2 cellular contexts compared by ENCODE assay signal in genomic region chr2:205161156-205161555, GRCh38.
TF ChIP-seq lines count a peak whose summit lies in the region.

No MANE protein-coding gene starts in this region.

TF ChIP-seq in SK-N-SH treated with all-trans-retinoic acid at 6 μM for 48 hours, 23 proteins besides CTCF, POLR2A, EP300 and RAD21:
- TF ChIP-seq RARB (CRISPR knock-in tag; IDR thresholded peaks at IDR 0.05): no peak
- no peak for TF ChIP-seq ZNF565 (CRISPR knock-in tag; conservative IDR thresholded peaks at IDR 0.05; ENCODE audit: low read depth)
- TF ChIP-seq ZFP3 (CRISPR knock-in tag; IDR thresholded peaks at IDR 0.05): no peak
- TF ChIP-seq ZNF70 (CRISPR knock-in tag; IDR thresholded peaks at IDR 0.05): no peak
- no peak for TF ChIP-seq BACH2 (CRISPR knock-in tag; IDR thresholded peaks at IDR 0.05; ENCODE audit: borderline replicate concordance)
- TF ChIP-seq PPARA (CRISPR knock-in tag; IDR thresholded peaks at IDR 0.05; ENCODE audit: borderline replicate concordance): no peak
- TF ChIP-seq, protein P1, sequence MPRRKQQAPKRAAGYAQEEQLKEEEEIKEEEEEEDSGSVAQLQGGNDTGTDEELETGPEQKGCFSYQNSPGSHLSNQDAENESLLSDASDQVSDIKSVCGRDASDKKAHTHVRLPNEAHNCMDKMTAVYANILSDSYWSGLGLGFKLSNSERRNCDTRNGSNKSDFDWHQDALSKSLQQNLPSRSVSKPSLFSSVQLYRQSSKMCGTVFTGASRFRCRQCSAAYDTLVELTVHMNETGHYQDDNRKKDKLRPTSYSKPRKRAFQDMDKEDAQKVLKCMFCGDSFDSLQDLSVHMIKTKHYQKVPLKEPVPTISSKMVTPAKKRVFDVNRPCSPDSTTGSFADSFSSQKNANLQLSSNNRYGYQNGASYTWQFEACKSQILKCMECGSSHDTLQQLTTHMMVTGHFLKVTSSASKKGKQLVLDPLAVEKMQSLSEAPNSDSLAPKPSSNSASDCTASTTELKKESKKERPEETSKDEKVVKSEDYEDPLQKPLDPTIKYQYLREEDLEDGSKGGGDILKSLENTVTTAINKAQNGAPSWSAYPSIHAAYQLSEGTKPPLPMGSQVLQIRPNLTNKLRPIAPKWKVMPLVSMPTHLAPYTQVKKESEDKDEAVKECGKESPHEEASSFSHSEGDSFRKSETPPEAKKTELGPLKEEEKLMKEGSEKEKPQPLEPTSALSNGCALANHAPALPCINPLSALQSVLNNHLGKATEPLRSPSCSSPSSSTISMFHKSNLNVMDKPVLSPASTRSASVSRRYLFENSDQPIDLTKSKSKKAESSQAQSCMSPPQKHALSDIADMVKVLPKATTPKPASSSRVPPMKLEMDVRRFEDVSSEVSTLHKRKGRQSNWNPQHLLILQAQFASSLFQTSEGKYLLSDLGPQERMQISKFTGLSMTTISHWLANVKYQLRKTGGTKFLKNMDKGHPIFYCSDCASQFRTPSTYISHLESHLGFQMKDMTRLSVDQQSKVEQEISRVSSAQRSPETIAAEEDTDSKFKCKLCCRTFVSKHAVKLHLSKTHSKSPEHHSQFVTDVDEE (CRISPR knock-in tag; IDR thresholded peaks at IDR 0.05): no peak
- no peak for TF ChIP-seq TCF4 (CRISPR knock-in tag; IDR thresholded peaks at IDR 0.05; ENCODE audit: borderline replicate concordance)

TF ChIP-seq in SK-N-SH, 30 proteins besides CTCF, POLR2A, EP300 and RAD21:
- TF ChIP-seq FOXJ3 (CRISPR knock-in tag; IDR thresholded peaks at IDR 0.05) (no peak), FOXM1 (IDR thresholded peaks at IDR 0.05; ENCODE audit: low read depth) (no peak), MEF2A (IDR thresholded peaks at IDR 0.05; ENCODE audit: borderline replicate concordance, low read depth) (no peak), IRF3 (IDR thresholded peaks at IDR 0.05; ENCODE audit: low read depth, low read length) (no peak), GATA2 (CRISPR knock-in tag; IDR thresholded peaks at IDR 0.05) (no peak), USF2 (IDR thresholded peaks at IDR 0.05; ENCODE audit: borderline replicate concordance, low read depth, low read length) (no peak), TAF1 (IDR thresholded peaks at IDR 0.05; ENCODE audit: borderline replicate concordance, low read depth, low read length) (no peak), MXI1 (IDR thresholded peaks at IDR 0.05; ENCODE audit: low read depth, low read length) (no peak), POLR2AphosphoS5 (IDR thresholded peaks at IDR 0.05; ENCODE audit: low read depth, low read length) (no peak), TEAD4 (IDR thresholded peaks at IDR 0.05; ENCODE audit: borderline replicate concordance, insufficient read depth) (no peak), RFX5 (IDR thresholded peaks at IDR 0.05; ENCODE audit: low read length) (no peak), ELF1 (IDR thresholded peaks at IDR 0.05) (no peak), NFIC (IDR thresholded peaks at IDR 0.05; ENCODE audit: borderline replicate concordance) (no peak), SMC3 (IDR thresholded peaks at IDR 0.05; ENCODE audit: low read depth, low read length) (no peak), RXRA (IDR thresholded peaks at IDR 0.05; ENCODE audit: borderline replicate concordance, low read depth) (no peak)
- TF ChIP-seq, protein P2, sequence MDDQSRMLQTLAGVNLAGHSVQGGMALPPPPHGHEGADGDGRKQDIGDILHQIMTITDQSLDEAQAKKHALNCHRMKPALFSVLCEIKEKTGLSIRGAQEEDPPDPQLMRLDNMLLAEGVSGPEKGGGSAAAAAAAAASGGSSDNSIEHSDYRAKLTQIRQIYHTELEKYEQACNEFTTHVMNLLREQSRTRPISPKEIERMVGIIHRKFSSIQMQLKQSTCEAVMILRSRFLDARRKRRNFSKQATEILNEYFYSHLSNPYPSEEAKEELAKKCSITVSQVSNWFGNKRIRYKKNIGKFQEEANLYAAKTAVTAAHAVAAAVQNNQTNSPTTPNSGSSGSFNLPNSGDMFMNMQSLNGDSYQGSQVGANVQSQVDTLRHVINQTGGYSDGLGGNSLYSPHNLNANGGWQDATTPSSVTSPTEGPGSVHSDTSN (IDR thresholded peaks at IDR 0.05): no peak
TF ChIP-seq in SK-N-SH: peak in this region for 0.
